Comparison of ENCODE assay signal across 20 cellular contexts in genomic region chr3:42815826-42816225, GRCh38. TPM values are rescaled to one million over a fixed set of nuclear protein-coding genes. Genes with fewer than 3 reads are reported as not detected.
"Had no signal": no experiment of that assay in that cellular context is flagged by ENCODE, and none has a peak within 500 bp of the region (broad histone marks: within the 10 kb centered on the region; RNA-seq: fewer than 3 reads in every experiment).

No MANE protein-coding gene starts in this region.

- H3K27ac Mint-ChIP-seq: activated CD4-positive, alpha-beta T cell treated with anti-CD3 and anti-CD28 coated beads for 36 hours; activated CD8-positive, alpha-beta T cell treated with anti-CD3 and anti-CD28 coated beads, Interleukin-2, amount 10 ng/mL, durations not matched to agents 7 days and 5 days; immature natural killer cell; naive thymus-derived CD4-positive, alpha-beta T cell; T-helper 2 cell treated with Interferon-gamma antibody and Interleukin-4, amounts not matched to agents 5 μg/mL and 100 μg/mL, for 36 hours had no signal

- H3K9me3 Mint-ChIP-seq: immature natural killer cell; naive thymus-derived CD4-positive, alpha-beta T cell; T-helper 2 cell treated with Interferon-gamma antibody and Interleukin-4, amounts not matched to agents 5 μg/mL and 100 μg/mL, for 36 hours had no signal

- H3K4me3 ChIP-seq: ascending aorta, colonic mucosa, lung, right atrium auricular region had no signal

- ATAC-seq: activated CD4-positive, alpha-beta T cell treated with anti-CD3 and anti-CD28 coated beads for 36 hours; activated CD8-positive, alpha-beta T cell treated with anti-CD3 and anti-CD28 coated beads, Interleukin-2, amount 10 ng/mL, durations not matched to agents 7 days and 5 days; left cardiac atrium; naive thymus-derived CD4-positive, alpha-beta T cell had no signal

- H3K36me3 Mint-ChIP-seq: immature natural killer cell; naive thymus-derived CD4-positive, alpha-beta T cell had no signal

- H3K27ac ChIP-seq: ascending aorta, right atrium auricular region had no signal

- H3K4me1 Mint-ChIP-seq: activated CD4-positive, alpha-beta T cell treated with anti-CD3 and anti-CD28 coated beads for 36 hours; immature natural killer cell; naive thymus-derived CD4-positive, alpha-beta T cell had no signal

- DNase-seq: activated CD4-positive, alpha-beta T cell treated with anti-CD3 and anti-CD28 coated beads for 36 hours; activated CD8-positive, alpha-beta memory T cell treated with anti-CD3 and anti-CD28 coated beads, Interleukin-2, amount 50 U/mL, for 48 hours; activated CD8-positive, alpha-beta T cell treated with anti-CD3 and anti-CD28 coated beads, Interleukin-2, amount 10 ng/mL, durations not matched to agents 7 days and 5 days; caudate nucleus; colonic mucosa; effector CD8-positive, alpha-beta T cell; immature natural killer cell; left cardiac atrium; naive thymus-derived CD4-positive, alpha-beta T cell; posterior cingulate gyrus; stimulated activated CD4-positive, alpha-beta T cell treated with anti-CD3 and anti-CD28 coated beads, Interleukin-1b, Interleukin-23, amount 100 ng/mL, for 48 hours; stimulated activated naive CD4-positive, alpha-beta T cell; SW 1271 had no signal

- H3K9me3 ChIP-seq: ascending aorta, colonic mucosa, right atrium auricular region had no signal

- H3K4me3 Mint-ChIP-seq: activated CD4-positive, alpha-beta T cell treated with anti-CD3 and anti-CD28 coated beads for 36 hours; activated CD8-positive, alpha-beta T cell treated with anti-CD3 and anti-CD28 coated beads, Interleukin-2, amount 10 ng/mL, durations not matched to agents 7 days and 5 days; immature natural killer cell; naive thymus-derived CD4-positive, alpha-beta T cell; T-helper 2 cell treated with Interferon-gamma antibody and Interleukin-4, amounts not matched to agents 5 μg/mL and 100 μg/mL, for 36 hours had no signal

- H3K36me3 ChIP-seq: ascending aorta, colonic mucosa, right atrium auricular region had no signal

- H3K27me3 ChIP-seq: ascending aorta, colonic mucosa, right atrium auricular region had no signal

- H3K4me1 ChIP-seq: ascending aorta, right atrium auricular region had no signal

RNA-seq across cellular contexts. Expression of gene ACKR2, which starts 6.6 kb away (rescaled TPM):
- polyA plus RNA-seq: naive thymus-derived CD4-positive, alpha-beta T cell had no signal

RNA-seq across cellular contexts. Expression of gene CCDC13, which starts 42.8 kb away (rescaled TPM):
- polyA plus RNA-seq: naive thymus-derived CD4-positive, alpha-beta T cell had no signal

RNA-seq across cellular contexts. Expression of gene CYP8B1, which starts 59.9 kb away (rescaled TPM):
- total RNA-seq: activated CD4-positive, alpha-beta T cell treated with anti-CD3 and anti-CD28 coated beads for 36 hours; activated CD8-positive, alpha-beta T cell treated with anti-CD3 and anti-CD28 coated beads, Interleukin-2, amount 10 ng/mL, durations not matched to agents 7 days and 5 days; glomerular endothelial cell; left cardiac atrium; naive thymus-derived CD4-positive, alpha-beta T cell; right atrium auricular region; temporal lobe; urinary bladder had no signal
- polyA plus RNA-seq: immature natural killer cell; naive thymus-derived CD4-positive, alpha-beta T cell had no signal
